1 cellular context compared by ENCODE assay signal in genomic region chr1:234875328-234875952, GRCh38.
TF ChIP-seq lines count a peak whose summit lies in the region.

No MANE protein-coding gene starts in this region.

TF ChIP-seq in HepG2, 621 proteins besides CTCF, POLR2A, EP300 and RAD21 (continued from another document and continues in another):
- TF ChIP-seq ZNF12 (CRISPR knock-in tag; IDR thresholded peaks at IDR 0.05) (no peak; the same call in 1 of the 2 replicates), ZNF850 (CRISPR knock-in tag; conservative IDR thresholded peaks at IDR 0.05) (no peak), HDAC2 (CRISPR knock-in tag; IDR thresholded peaks at IDR 0.05) (peak; percentile 90), ZBTB43 (CRISPR knock-in tag; conservative IDR thresholded peaks at IDR 0.05) (peak; percentile 72; the same call in 1 of the 2 replicates), SALL1 (CRISPR knock-in tag; IDR thresholded peaks at IDR 0.05) (peak; percentile 91), ZNF768 (CRISPR knock-in tag; IDR thresholded peaks at IDR 0.05) (no peak), TCF7 (IDR thresholded peaks at IDR 0.05; ENCODE audit: low read depth) (0 out of 2 replicates have a peak, but pooled peaks have one; percentile 20), IRF2 (CRISPR knock-in tag; IDR thresholded peaks at IDR 0.05) (peak; percentile 86), KDM2A (CRISPR knock-in tag; IDR thresholded peaks at IDR 0.05; ENCODE audit: borderline replicate concordance, low read depth) (0 out of 2 replicates have a peak, but pooled peaks have one; percentile 37), ARNT (IDR thresholded peaks at IDR 0.05) (no peak), HMG20B (CRISPR knock-in tag; conservative IDR thresholded peaks at IDR 0.05) (peak; percentile 30; the same call in 1 of the 2 replicates), CREBL2 (CRISPR knock-in tag; IDR thresholded peaks at IDR 0.05; ENCODE audit: borderline replicate concordance) (0 out of 2 replicates have a peak, but pooled peaks have one; percentile 51), ZNF619 (CRISPR knock-in tag; IDR thresholded peaks at IDR 0.05) (no peak), HMG20A (CRISPR knock-in tag; IDR thresholded peaks at IDR 0.05; ENCODE audit: borderline replicate concordance) (no peak), ARID3A (IDR thresholded peaks at IDR 0.05; ENCODE audit: low read depth, low read length) (peak; percentile 17; the same call in 1 of the 2 replicates), ZHX1 (CRISPR knock-in tag; IDR thresholded peaks at IDR 0.05; ENCODE audit: low read depth) (peak; percentile 69), ZNF609 (CRISPR knock-in tag; IDR thresholded peaks at IDR 0.05; ENCODE audit: borderline replicate concordance) (peak; percentile 90), BORCS8-MEF2B (CRISPR knock-in tag; IDR thresholded peaks at IDR 0.05) (no peak), ZFX (CRISPR knock-in tag; IDR thresholded peaks at IDR 0.05; ENCODE audit: low read depth) (peak; percentile 70), MED8 (CRISPR knock-in tag; IDR thresholded peaks at IDR 0.05; ENCODE audit: insufficient replicate concordance) (peak; percentile 24), GPBP1L1 (CRISPR knock-in tag; IDR thresholded peaks at IDR 0.05) (no peak), ZBTB44 (CRISPR knock-in tag; IDR thresholded peaks at IDR 0.05) (no peak), XRCC5 (optimal IDR thresholded peaks at IDR 0.05; ENCODE audit: low read length) (peak; percentile 12), TFDP1 (CRISPR knock-in tag; IDR thresholded peaks at IDR 0.05; ENCODE audit: borderline replicate concordance) (peak; percentile 64; the same call in 1 of the 2 replicates)
- TF ChIP-seq, protein P1, sequence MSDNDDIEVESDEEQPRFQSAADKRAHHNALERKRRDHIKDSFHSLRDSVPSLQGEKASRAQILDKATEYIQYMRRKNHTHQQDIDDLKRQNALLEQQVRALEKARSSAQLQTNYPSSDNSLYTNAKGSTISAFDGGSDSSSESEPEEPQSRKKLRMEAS (IDR thresholded peaks at IDR 0.05): peak; percentile 86
- TF ChIP-seq, protein P2, sequence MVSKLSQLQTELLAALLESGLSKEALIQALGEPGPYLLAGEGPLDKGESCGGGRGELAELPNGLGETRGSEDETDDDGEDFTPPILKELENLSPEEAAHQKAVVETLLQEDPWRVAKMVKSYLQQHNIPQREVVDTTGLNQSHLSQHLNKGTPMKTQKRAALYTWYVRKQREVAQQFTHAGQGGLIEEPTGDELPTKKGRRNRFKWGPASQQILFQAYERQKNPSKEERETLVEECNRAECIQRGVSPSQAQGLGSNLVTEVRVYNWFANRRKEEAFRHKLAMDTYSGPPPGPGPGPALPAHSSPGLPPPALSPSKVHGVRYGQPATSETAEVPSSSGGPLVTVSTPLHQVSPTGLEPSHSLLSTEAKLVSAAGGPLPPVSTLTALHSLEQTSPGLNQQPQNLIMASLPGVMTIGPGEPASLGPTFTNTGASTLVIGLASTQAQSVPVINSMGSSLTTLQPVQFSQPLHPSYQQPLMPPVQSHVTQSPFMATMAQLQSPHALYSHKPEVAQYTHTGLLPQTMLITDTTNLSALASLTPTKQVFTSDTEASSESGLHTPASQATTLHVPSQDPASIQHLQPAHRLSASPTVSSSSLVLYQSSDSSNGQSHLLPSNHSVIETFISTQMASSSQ (IDR thresholded peaks at IDR 0.05; ENCODE audit: low read depth): no peak; the same call in none of the 2 replicates
- TF ChIP-seq, protein P2 (CRISPR knock-in tag; IDR thresholded peaks at IDR 0.05; ENCODE audit: borderline replicate concordance): no peak; the same call in 1 of the 2 replicates
- TF ChIP-seq, protein P3, sequence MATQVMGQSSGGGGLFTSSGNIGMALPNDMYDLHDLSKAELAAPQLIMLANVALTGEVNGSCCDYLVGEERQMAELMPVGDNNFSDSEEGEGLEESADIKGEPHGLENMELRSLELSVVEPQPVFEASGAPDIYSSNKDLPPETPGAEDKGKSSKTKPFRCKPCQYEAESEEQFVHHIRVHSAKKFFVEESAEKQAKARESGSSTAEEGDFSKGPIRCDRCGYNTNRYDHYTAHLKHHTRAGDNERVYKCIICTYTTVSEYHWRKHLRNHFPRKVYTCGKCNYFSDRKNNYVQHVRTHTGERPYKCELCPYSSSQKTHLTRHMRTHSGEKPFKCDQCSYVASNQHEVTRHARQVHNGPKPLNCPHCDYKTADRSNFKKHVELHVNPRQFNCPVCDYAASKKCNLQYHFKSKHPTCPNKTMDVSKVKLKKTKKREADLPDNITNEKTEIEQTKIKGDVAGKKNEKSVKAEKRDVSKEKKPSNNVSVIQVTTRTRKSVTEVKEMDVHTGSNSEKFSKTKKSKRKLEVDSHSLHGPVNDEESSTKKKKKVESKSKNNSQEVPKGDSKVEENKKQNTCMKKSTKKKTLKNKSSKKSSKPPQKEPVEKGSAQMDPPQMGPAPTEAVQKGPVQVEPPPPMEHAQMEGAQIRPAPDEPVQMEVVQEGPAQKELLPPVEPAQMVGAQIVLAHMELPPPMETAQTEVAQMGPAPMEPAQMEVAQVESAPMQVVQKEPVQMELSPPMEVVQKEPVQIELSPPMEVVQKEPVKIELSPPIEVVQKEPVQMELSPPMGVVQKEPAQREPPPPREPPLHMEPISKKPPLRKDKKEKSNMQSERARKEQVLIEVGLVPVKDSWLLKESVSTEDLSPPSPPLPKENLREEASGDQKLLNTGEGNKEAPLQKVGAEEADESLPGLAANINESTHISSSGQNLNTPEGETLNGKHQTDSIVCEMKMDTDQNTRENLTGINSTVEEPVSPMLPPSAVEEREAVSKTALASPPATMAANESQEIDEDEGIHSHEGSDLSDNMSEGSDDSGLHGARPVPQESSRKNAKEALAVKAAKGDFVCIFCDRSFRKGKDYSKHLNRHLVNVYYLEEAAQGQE (IDR thresholded peaks at IDR 0.05; ENCODE audit: borderline replicate concordance in 1 of 2, low read depth in 1 of 2, low read length in 2 of 2): peak in 1 of 2 experiments; percentile 52; a peak in 2 of 4 replicates
